Comparison of ENCODE assay signal across 7 cellular contexts in genomic region chr7:18086165-18087030, GRCh38. TPM values are rescaled to one million over a fixed set of nuclear protein-coding genes. Genes with fewer than 3 reads are reported as not detected.
DNase-seq lines count a peak whose midpoint lies in the region; ATAC-seq lines count a peak whose summit lies in the region.

No MANE protein-coding gene starts in this region.

- intact Hi-C loops in activated CD4-positive, alpha-beta memory T cell treated with anti-CD3 and anti-CD28 coated beads for 36 hours (cut with micrococcal nuclease), result no loop called here

- peak overlapping the region; percentile 49 for H3K4me3 Mint-ChIP-seq in activated CD4-positive, alpha-beta memory T cell treated with anti-CD3 and anti-CD28 coated beads for 36 hours

- DNase-seq in G401 (ENCODE audit: low spot score) (peak; percentile 80), HK-2 (ENCODE audit: unreplicated experiment) (peak; percentile 16), glomerular visceral epithelial cell (ENCODE audit: extremely low spot score) (peak; percentile 32), neuronal stem cell (ENCODE audit: low spot score) (peak; percentile 40)
- no peak for DNase-seq in activated CD4-positive, alpha-beta memory T cell treated with anti-CD3 and anti-CD28 coated beads for 36 hours

- no peak overlapping the region for H4K91ac ChIP-seq in neuronal stem cell (ENCODE audit: low read depth, low read length, poor library complexity)

- peak overlapping the region; percentile 89 for H3K4me2 ChIP-seq in neuronal stem cell (ENCODE audit: insufficient read depth, low read length, poor library complexity, severe bottlenecking)

- CTCF ChIA-PET in activated CD4-positive, alpha-beta memory T cell treated with anti-CD3 and anti-CD28 coated beads for 36 hours (lab: Charles Lee), result interaction anchor here (1.6 kb wide), 1 partner anchor 316 kb away, joined by 4 read pairs; no protein-coding TSS in a partner anchor

- in situ Hi-C loops in G401 (cut with HindIII; ENCODE audit: low sequenced_read_pairs), result no loop called here

- H3K4me1 ChIP-seq in neuronal stem cell (ENCODE audit: control insufficient read depth in 2 of 2, insufficient read depth in 1 of 2, low read depth in 1 of 2, low read length in 2 of 2), result peaks cover 7 to 9% of the 10 kb centered on the region in 2 donors

- ATAC-seq in HG02763 (IDR thresholded peaks at IDR 0.05; ENCODE audit: unreplicated experiment) (no peak), GM21723 (IDR thresholded peaks at IDR 0.05; ENCODE audit: unreplicated experiment) (no peak)

- WGBS in neuronal stem cell (ENCODE audit: extremely low coverage in 2 of 2, insufficient read length in 2 of 2, insufficient replicate concordance in 1 of 2), 2 donors, result no CpG with 5 or more reads among the region's 110 CpGs

- H3K27ac Mint-ChIP-seq in activated CD4-positive, alpha-beta memory T cell treated with anti-CD3 and anti-CD28 coated beads for 36 hours, result no peak overlapping the region

- no peaks in the 10 kb centered on the region for H3K36me3 ChIP-seq in neuronal stem cell (replicated peaks in 1 of 2; ENCODE audit: control insufficient read depth in 2 of 2, insufficient read depth in 2 of 2, low read length in 2 of 2)

- peak overlapping the region; percentile 58 for H2BK12ac ChIP-seq in neuronal stem cell (ENCODE audit: low read length)

- H3K14ac ChIP-seq in neuronal stem cell (ENCODE audit: low read length), result no peak overlapping the region

- H2AK5ac ChIP-seq in neuronal stem cell (ENCODE audit: low read depth, low read length), result no peak overlapping the region

- H3K27ac ChIP-seq in neuronal stem cell (replicated peaks; ENCODE audit: low read length), result no peak overlapping the region

- peaks cover 1% of the 10 kb centered on the region for H3K79me1 ChIP-seq in neuronal stem cell (ENCODE audit: low read depth, low read length)

- H2AFZ ChIP-seq in neuronal stem cell (ENCODE audit: low read length), result peak overlapping the region; percentile 96

- H3K27me3 Mint-ChIP-seq in activated CD4-positive, alpha-beta memory T cell treated with anti-CD3 and anti-CD28 coated beads for 36 hours, result peaks cover 42% of the 10 kb centered on the region

- H2BK120ac ChIP-seq in neuronal stem cell (ENCODE audit: low read depth, low read length), result no peak overlapping the region

- H3K9me3 Mint-ChIP-seq in activated CD4-positive, alpha-beta memory T cell treated with anti-CD3 and anti-CD28 coated beads for 36 hours, result peaks cover 16% of the 10 kb centered on the region

- no peak overlapping the region for H3K23ac ChIP-seq in neuronal stem cell (ENCODE audit: low read depth, low read length, poor library complexity)

- H3K4ac ChIP-seq in neuronal stem cell (ENCODE audit: low read length), result no peak overlapping the region

- peak overlapping the region; percentile 55 for H2BK15ac ChIP-seq in neuronal stem cell (ENCODE audit: low read length)

- H3K36me3 Mint-ChIP-seq in activated CD4-positive, alpha-beta memory T cell treated with anti-CD3 and anti-CD28 coated beads for 36 hours, result peaks cover 2% of the 10 kb centered on the region

- peaks cover 4% of the 10 kb centered on the region in 2 donors for H3K9me3 ChIP-seq in neuronal stem cell (replicated peaks in 1 of 2; ENCODE audit: control insufficient read depth in 2 of 2, insufficient read depth in 1 of 2, low read depth in 1 of 2, low read length in 2 of 2)

- peak overlapping the region; percentile 71 for H3K9ac ChIP-seq in neuronal stem cell (ENCODE audit: low read depth, low read length, poor library complexity)

- H3K18ac ChIP-seq in neuronal stem cell (ENCODE audit: low read length), result peak overlapping the region; percentile 87

- H3K4me3 ChIP-seq in neuronal stem cell (ENCODE audit: low read length in 2 of 2), result peak overlapping the region; percentile 46 to 80

- peaks cover 4% of the 10 kb centered on the region for H3K4me1 Mint-ChIP-seq in activated CD4-positive, alpha-beta memory T cell treated with anti-CD3 and anti-CD28 coated beads for 36 hours (ENCODE audit: low read depth)

- no peak overlapping the region for H4K8ac ChIP-seq in neuronal stem cell (ENCODE audit: low read depth, low read length)

- POLR2A ChIA-PET in activated CD4-positive, alpha-beta memory T cell treated with anti-CD3 and anti-CD28 coated beads for 36 hours (lab: Charles Lee), result no interaction called here

- H2BK5ac ChIP-seq in neuronal stem cell (ENCODE audit: low read length), result no peak overlapping the region

- H3K27me3 ChIP-seq in neuronal stem cell (ENCODE audit: control insufficient read depth in 3 of 3, insufficient read depth in 3 of 3, low read depth in 1 of 3, low read length in 3 of 3), result peaks cover 2 to 58% (median 20%) of the 10 kb centered on the region in 3 experiments

RNA-seq across cellular contexts. Expression of gene PRPS1L1, which starts 58.8 kb away (rescaled TPM):
- total RNA-seq in G401 (2014; rRNA removed; shearing (Covaris generic)), result not detected in 2 replicates
- total RNA-seq in activated CD4-positive, alpha-beta memory T cell treated with anti-CD3 and anti-CD28 coated beads for 36 hours, result not detected
- not detected for polyA plus RNA-seq in neuronal stem cell (2013, experiment 1 of 2)
- polyA plus RNA-seq in neuronal stem cell (2013, experiment 2 of 2), result not detected
